10 cellular contexts compared by ENCODE assay signal in the genomic region with DNA sequence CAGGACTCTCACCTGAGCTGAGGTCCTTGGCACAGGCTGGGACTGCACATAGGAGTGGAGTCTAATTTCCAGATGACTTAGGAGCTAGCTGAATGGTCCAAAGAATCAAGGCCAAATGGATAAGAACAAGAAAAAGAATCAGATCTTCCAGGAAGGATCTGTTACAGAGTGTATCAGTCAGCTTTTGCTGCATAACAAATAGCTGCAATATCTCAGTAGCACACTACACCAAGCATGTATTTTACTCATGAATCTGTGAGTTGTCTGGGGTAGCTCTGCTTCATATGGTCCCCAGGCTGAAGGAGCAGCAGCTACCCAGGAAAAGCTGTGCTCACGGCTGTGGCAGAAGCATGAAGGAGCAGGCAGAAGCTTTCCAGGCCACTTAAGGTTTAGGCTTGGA.
"Had no signal": no experiment of that assay in that cellular context is flagged by ENCODE, and none has a peak within 500 bp of the region (broad histone marks: within the 10 kb centered on the region; RNA-seq: fewer than 3 reads in every experiment).

No MANE protein-coding gene starts in this region.

- ATAC-seq: GM23338 had no signal

- H2AFZ ChIP-seq: GM23248, GM23338 had no signal

- FAIRE-seq: H1, H54 had no signal

- H3K4me2 ChIP-seq: GM23338 had no signal

- H3K36me3 ChIP-seq: HAP-1 had no signal

- H3K9me3 Mint-ChIP-seq: GM23338 had no signal

- H3K27ac Mint-ChIP-seq: GM23338, H9, HFFc6 had no signal

- H3K4me3 ChIP-seq: GM23248, GM23338, HAP-1 had no signal

- H3K27ac ChIP-seq: GM23248 had no signal

- DNase-seq: GM23248, GOT3, H7, H9, HCEC 1CT, HFFc6 had no signal

- H3K9ac ChIP-seq: GM23248 had no signal

- H3K4me1 ChIP-seq: HAP-1 had no signal

- H3K4me3 Mint-ChIP-seq: GM23338, H9, HFFc6 had no signal
